ENCODE assay signal across 1 cellular context in genomic region chr10:86518781-86519180, GRCh38.
TF ChIP-seq lines count a peak whose summit lies in the region.

No MANE protein-coding gene starts in this region.

TF ChIP-seq in endothelial cell of umbilical vein, 7 proteins besides CTCF, POLR2A, EP300 and RAD21 (continued from another document):
- TF ChIP-seq MAX (IDR thresholded peaks at IDR 0.05; ENCODE audit: insufficient read depth, insufficient read length): no peak
